Comparison of ENCODE assay signal across 1 cellular context in the genomic region with DNA sequence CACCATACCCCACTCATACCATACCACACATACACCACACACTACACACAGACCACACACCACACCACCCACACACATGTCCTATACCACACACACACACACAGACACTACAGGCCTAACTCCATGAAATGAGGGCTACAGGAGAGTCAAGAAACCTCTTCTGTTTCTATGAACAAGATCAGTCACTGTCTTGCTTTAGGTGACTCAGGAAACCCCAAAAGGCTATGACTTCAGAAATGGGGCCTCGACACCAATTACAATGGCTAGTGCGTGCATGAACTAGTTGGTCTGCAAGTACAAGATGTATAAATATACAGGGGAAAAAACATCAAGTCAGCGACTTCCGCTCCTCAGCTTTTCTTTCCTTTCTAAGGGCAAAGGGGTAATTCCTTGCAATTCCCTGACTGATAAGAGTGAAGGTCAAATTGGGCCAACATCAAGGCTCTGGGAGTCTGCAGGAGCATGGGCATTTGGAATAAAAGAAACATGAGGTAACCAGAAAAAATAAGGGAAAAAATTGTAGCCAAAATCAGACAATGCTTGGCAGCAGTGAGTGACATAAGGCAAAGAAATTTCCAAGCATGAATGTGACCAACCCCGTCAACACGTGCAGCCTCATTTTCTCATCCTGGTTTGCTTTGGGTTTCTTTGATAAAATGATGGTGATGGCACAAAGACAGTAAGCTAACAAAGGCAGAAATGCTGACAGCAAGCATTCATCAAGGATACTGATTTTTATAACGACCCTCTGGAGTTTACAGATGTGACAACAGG.
TF ChIP-seq lines count a peak whose summit lies in the region.

No MANE protein-coding gene starts in this region.

TF ChIP-seq in IMR-90, 13 proteins besides CTCF, POLR2A, EP300 and RAD21:
- TF ChIP-seq NFE2L2 (IDR thresholded peaks at IDR 0.05; ENCODE audit: low read depth, low read length) = no peak
- TF ChIP-seq ELK1 (IDR thresholded peaks at IDR 0.05; ENCODE audit: borderline replicate concordance, low read depth, low read length) = no peak
- TF ChIP-seq MAFK (IDR thresholded peaks at IDR 0.05; ENCODE audit: low read depth, low read length) = no peak
- no peak for TF ChIP-seq FOS (IDR thresholded peaks at IDR 0.05; ENCODE audit: low read depth, low read length)
- no peak for TF ChIP-seq RCOR1 (IDR thresholded peaks at IDR 0.05; ENCODE audit: insufficient replicate concordance, low read length)
- no peak for TF ChIP-seq CHD1 (IDR thresholded peaks at IDR 0.05; ENCODE audit: low read depth, low read length)
- TF ChIP-seq CEBPB (IDR thresholded peaks at IDR 0.05; ENCODE audit: low read depth, low read length) = no peak
TF ChIP-seq in IMR-90: peak in this region for 0.
